ENCODE assay signal across 21 cellular contexts in genomic region chr11:584287-584686, GRCh38. TPM values are rescaled to one million over a fixed set of nuclear protein-coding genes. Genes with fewer than 3 reads are reported as not detected.
A peak's percentile ranks its signal among the peaks of the same experiment; 100 is the strongest.
DNase-seq lines count a peak whose midpoint lies in the region; ATAC-seq, FAIRE-seq and TF ChIP-seq lines count a peak whose summit lies in the region.
"Had no signal": no experiment of that assay in that cellular context is flagged by ENCODE, and none has a peak within 500 bp of the region (broad histone marks: within the 10 kb centered on the region; RNA-seq: fewer than 3 reads in every experiment).

No MANE protein-coding gene starts in this region.

- peak overlapping the region; percentile 29 for H3K27ac Mint-ChIP-seq in activated naive CD8-positive, alpha-beta T cell treated with anti-CD3 and anti-CD28 coated beads for 36 hours
- no peak overlapping the region for H3K27ac Mint-ChIP-seq in activated naive CD8-positive, alpha-beta T cell treated with anti-CD3 and anti-CD28 coated beads, Interleukin-2, amount 50 U/mL, for 24 hours
- H3K27ac Mint-ChIP-seq in astrocyte (ENCODE audit: unreplicated experiment), result no peak overlapping the region
- H3K27ac Mint-ChIP-seq in effector memory CD8-positive, alpha-beta T cell, result peak overlapping the region; percentile 49 to 69
- peak overlapping the region; percentile 52 for H3K27ac Mint-ChIP-seq in stimulated activated effector memory CD8-positive, alpha-beta T cell treated with anti-CD3 and anti-CD28 coated beads, Interleukin-12 subunit alpha, Interleukin-12 subunit beta, amount 100 ng/mL, for 72 hours
- H3K27ac Mint-ChIP-seq: CD8-positive, alpha-beta T cell; HFFc6 had no signal

- H3K4me1 Mint-ChIP-seq in activated naive CD8-positive, alpha-beta T cell treated with anti-CD3 and anti-CD28 coated beads for 36 hours, result peaks cover 38% of the 10 kb centered on the region
- peaks cover 41% of the 10 kb centered on the region for H3K4me1 Mint-ChIP-seq in activated naive CD8-positive, alpha-beta T cell treated with anti-CD3 and anti-CD28 coated beads, Interleukin-2, amount 50 U/mL, for 24 hours
- peaks cover 37% of the 10 kb centered on the region for H3K4me1 Mint-ChIP-seq in astrocyte (ENCODE audit: low read depth, unreplicated experiment)
- peaks cover 29 to 41% of the 10 kb centered on the region in 2 donors for H3K4me1 Mint-ChIP-seq in effector memory CD8-positive, alpha-beta T cell (ENCODE audit: low read depth in 2 of 2)
- H3K4me1 Mint-ChIP-seq in stimulated activated effector memory CD8-positive, alpha-beta T cell treated with anti-CD3 and anti-CD28 coated beads, Interleukin-12 subunit alpha, Interleukin-12 subunit beta, amount 100 ng/mL, for 72 hours, result peaks cover 52% of the 10 kb centered on the region

- H3K36me3 ChIP-seq in astrocyte (ENCODE audit: insufficient read depth, low read length), result peaks cover 11% of the 10 kb centered on the region

- ATAC-seq in activated naive CD8-positive, alpha-beta T cell treated with anti-CD3 and anti-CD28 coated beads, Interleukin-2, amount 50 U/mL, for 24 hours, result no peak
- no peak for ATAC-seq in effector memory CD8-positive, alpha-beta T cell (replicated peaks)
- no peak for ATAC-seq in stimulated activated effector memory CD8-positive, alpha-beta T cell treated with anti-CD3 and anti-CD28 coated beads, Interleukin-12 subunit alpha, Interleukin-12 subunit beta, amount 100 ng/mL, for 72 hours
- ATAC-seq: A549; CD8-positive, alpha-beta T cell had no signal

- peaks cover 74% of the 10 kb centered on the region for H4K20me1 ChIP-seq in astrocyte (ENCODE audit: insufficient read depth, low read length)

- FAIRE-seq in astrocyte (lab: Jason Lieb, UNC), result no peak
- FAIRE-seq: A549, D721Med, GM12892, GM19239, H1 had no signal

- no peak overlapping the region for H3K27ac ChIP-seq in astrocyte (ENCODE audit: low read depth, low read length)
- H3K27ac ChIP-seq: A549, C4-2B, HL-60 had no signal

- no peak for TF ChIP-seq CTCF in astrocyte (IDR thresholded peaks at IDR 0.05; ENCODE audit: insufficient read depth, low read depth, low read length)

- no peak overlapping the region for H3K4me3 Mint-ChIP-seq in activated naive CD8-positive, alpha-beta T cell treated with anti-CD3 and anti-CD28 coated beads for 36 hours
- H3K4me3 Mint-ChIP-seq in activated naive CD8-positive, alpha-beta T cell treated with anti-CD3 and anti-CD28 coated beads, Interleukin-2, amount 50 U/mL, for 24 hours, result no peak overlapping the region
- peak overlapping the region; percentile 14 for H3K4me3 Mint-ChIP-seq in astrocyte (ENCODE audit: unreplicated experiment)
- no peak overlapping the region for H3K4me3 Mint-ChIP-seq in effector memory CD8-positive, alpha-beta T cell
- H3K4me3 Mint-ChIP-seq in stimulated activated effector memory CD8-positive, alpha-beta T cell treated with anti-CD3 and anti-CD28 coated beads, Interleukin-12 subunit alpha, Interleukin-12 subunit beta, amount 100 ng/mL, for 72 hours, result no peak overlapping the region
- H3K4me3 Mint-ChIP-seq: CD8-positive, alpha-beta T cell; HFFc6 had no signal

- H3K9ac ChIP-seq in astrocyte (ENCODE audit: low read length), result no peak overlapping the region

- H3K4me1 ChIP-seq in astrocyte (ENCODE audit: insufficient read depth, low read length), result peaks cover 11% of the 10 kb centered on the region
- H3K4me1 ChIP-seq: BE2C, HAP-1 had no signal

- no peak overlapping the region for H3K4me2 ChIP-seq in astrocyte (ENCODE audit: low read length)
- H3K4me2 ChIP-seq: A549 had no signal

- H3K36me3 Mint-ChIP-seq in activated naive CD8-positive, alpha-beta T cell treated with anti-CD3 and anti-CD28 coated beads for 36 hours, result peaks cover 21% of the 10 kb centered on the region
- peaks cover 25% of the 10 kb centered on the region for H3K36me3 Mint-ChIP-seq in activated naive CD8-positive, alpha-beta T cell treated with anti-CD3 and anti-CD28 coated beads, Interleukin-2, amount 50 U/mL, for 24 hours (ENCODE audit: low read depth)
- H3K36me3 Mint-ChIP-seq in astrocyte (ENCODE audit: low read depth, unreplicated experiment), result peaks cover 23% of the 10 kb centered on the region
- peaks cover 75% of the 10 kb centered on the region for H3K36me3 Mint-ChIP-seq in effector memory CD8-positive, alpha-beta T cell (ENCODE audit: insufficient read depth)
- H3K36me3 Mint-ChIP-seq in stimulated activated effector memory CD8-positive, alpha-beta T cell treated with anti-CD3 and anti-CD28 coated beads, Interleukin-12 subunit alpha, Interleukin-12 subunit beta, amount 100 ng/mL, for 72 hours, result peaks cover 86% of the 10 kb centered on the region

- H3K27me3 Mint-ChIP-seq in activated naive CD8-positive, alpha-beta T cell treated with anti-CD3 and anti-CD28 coated beads for 36 hours, result no peaks in the 10 kb centered on the region
- H3K27me3 Mint-ChIP-seq in activated naive CD8-positive, alpha-beta T cell treated with anti-CD3 and anti-CD28 coated beads, Interleukin-2, amount 50 U/mL, for 24 hours, result no peaks in the 10 kb centered on the region
- H3K27me3 Mint-ChIP-seq in astrocyte (ENCODE audit: low read depth, unreplicated experiment), result no peaks in the 10 kb centered on the region
- no peaks in the 10 kb centered on the region for H3K27me3 Mint-ChIP-seq in effector memory CD8-positive, alpha-beta T cell

- H3K9me3 ChIP-seq in astrocyte (ENCODE audit: insufficient read depth, low read depth, low read length), result no peaks in the 10 kb centered on the region
- H3K9me3 ChIP-seq: A549, BE2C, HAP-1 had no signal

- H2AFZ ChIP-seq in astrocyte (ENCODE audit: low read depth, low read length), result no peak overlapping the region

- peaks cover 79% of the 10 kb centered on the region for H3K79me2 ChIP-seq in astrocyte (ENCODE audit: insufficient read depth, low read length)

- no peaks in the 10 kb centered on the region for H3K27me3 ChIP-seq in astrocyte (ENCODE audit: insufficient read depth, low read length)
- H3K27me3 ChIP-seq: BE2C had no signal

- H3K4me3 ChIP-seq in astrocyte (ENCODE audit: insufficient read depth, low read depth, low read length), result no peak overlapping the region
- H3K4me3 ChIP-seq: A549, HAP-1 had no signal

- H3K9me3 Mint-ChIP-seq in activated naive CD8-positive, alpha-beta T cell treated with anti-CD3 and anti-CD28 coated beads for 36 hours, result no peaks in the 10 kb centered on the region
- no peaks in the 10 kb centered on the region for H3K9me3 Mint-ChIP-seq in activated naive CD8-positive, alpha-beta T cell treated with anti-CD3 and anti-CD28 coated beads, Interleukin-2, amount 50 U/mL, for 24 hours
- no peaks in the 10 kb centered on the region for H3K9me3 Mint-ChIP-seq in astrocyte (ENCODE audit: unreplicated experiment)
- H3K9me3 Mint-ChIP-seq in effector memory CD8-positive, alpha-beta T cell, result no peaks in the 10 kb centered on the region
- no peaks in the 10 kb centered on the region for H3K9me3 Mint-ChIP-seq in stimulated activated effector memory CD8-positive, alpha-beta T cell treated with anti-CD3 and anti-CD28 coated beads, Interleukin-12 subunit alpha, Interleukin-12 subunit beta, amount 100 ng/mL, for 72 hours
- H3K9me3 Mint-ChIP-seq: CD8-positive, alpha-beta T cell; HFFc6 had no signal

- DNase-seq in activated naive CD8-positive, alpha-beta T cell treated with anti-CD3 and anti-CD28 coated beads for 36 hours, result no peak
- no peak for DNase-seq in activated naive CD8-positive, alpha-beta T cell treated with anti-CD3 and anti-CD28 coated beads, Interleukin-2, amount 50 U/mL, for 24 hours
- DNase-seq in astrocyte (ENCODE audit: low read depth) (no peak), nucleus accumbens (lab: John Stamatoyannopoulos, UW) (no peak), KG1 (lab: John Stamatoyannopoulos, UW) (no peak)
- no peak for DNase-seq in effector memory CD8-positive, alpha-beta T cell
- DNase-seq in stimulated activated effector memory CD8-positive, alpha-beta T cell treated with anti-CD3 and anti-CD28 coated beads, Interleukin-12 subunit alpha, Interleukin-12 subunit beta, amount 100 ng/mL, for 72 hours (ENCODE audit: low spot score in 2 of 2), result no peak
- DNase-seq: BE2C; CD8-positive, alpha-beta T cell; COR-L47; DND-41; GDM1; HFFc6 had no signal

RNA-seq across cellular contexts. Expression of gene PHRF1, which starts 8.0 kb away (rescaled TPM):
- 10 to 100 TPM; 42.3 to 44.3 TPM for total RNA-seq in activated naive CD8-positive, alpha-beta T cell treated with anti-CD3 and anti-CD28 coated beads for 36 hours
- 38.0 and 38.3 TPM in 2 replicates for total RNA-seq in astrocyte

RNA-seq across cellular contexts. Expression of gene RASSF7, which starts 23.5 kb away (rescaled TPM):
- 10 to 100 TPM in 1 of 2 experiments, 1 to 10 TPM in 1; 9.8 to 11.5 TPM for total RNA-seq in activated naive CD8-positive, alpha-beta T cell treated with anti-CD3 and anti-CD28 coated beads for 36 hours
- 31.1 and 32.3 TPM in 2 replicates for total RNA-seq in astrocyte

RNA-seq across cellular contexts. Expression of gene LMNTD2, which starts 23.7 kb away (rescaled TPM):
- 1 to 10 TPM; 1.2 to 1.3 TPM for total RNA-seq in activated naive CD8-positive, alpha-beta T cell treated with anti-CD3 and anti-CD28 coated beads for 36 hours
- total RNA-seq in astrocyte, result 2.5 and 2.8 TPM in 2 replicates

RNA-seq across cellular contexts. Expression of gene IRF7, which starts 31.5 kb away (rescaled TPM):
- total RNA-seq in activated naive CD8-positive, alpha-beta T cell treated with anti-CD3 and anti-CD28 coated beads for 36 hours, result 10 to 100 TPM; 60.6 to 61.2 TPM
- total RNA-seq in astrocyte, result 75.4 and 80.6 TPM in 2 replicates

RNA-seq across cellular contexts. Expression of gene CDHR5, which starts 40.5 kb away (rescaled TPM):
- not detected for total RNA-seq in activated naive CD8-positive, alpha-beta T cell treated with anti-CD3 and anti-CD28 coated beads for 36 hours
- 0.12 TPM in 1 of 2 replicates, not detected in the other for total RNA-seq in astrocyte
- total RNA-seq: CD8-positive, alpha-beta T cell; H1; HFFc6 had no signal

Comparison
In these comparisons a context has a peak if more than half of its experiments do, and no peak if none do; other contexts are left out.
1. H3K27ac Mint-ChIP-seq: peak in activated naive CD8-positive, alpha-beta T cell treated with anti-CD3 and anti-CD28 coated beads for 36 hours (single experiment), effector memory CD8-positive, alpha-beta T cell (2 of 2) and stimulated activated effector memory CD8-positive, alpha-beta T cell treated with anti-CD3 and anti-CD28 coated beads, Interleukin-12 subunit alpha, Interleukin-12 subunit beta, amount 100 ng/mL, for 72 hours (single experiment); none in activated naive CD8-positive, alpha-beta T cell treated with anti-CD3 and anti-CD28 coated beads, Interleukin-2, amount 50 U/mL, for 24 hours (single experiment) and astrocyte (single experiment).